1 cellular context compared by ENCODE assay signal in genomic region chr9:69379250-69379982, GRCh38.
TF ChIP-seq lines count a peak whose summit lies in the region.

No MANE protein-coding gene starts in this region.

TF ChIP-seq in HepG2, 621 proteins besides CTCF, POLR2A, EP300 and RAD21 (continued from another document):
- TF ChIP-seq TEF (CRISPR knock-in tag; IDR thresholded peaks at IDR 0.05), result no peak
- TF ChIP-seq HNRNPLL (IDR thresholded peaks at IDR 0.05; ENCODE audit: low read depth, low read length, poor library complexity, severe bottlenecking), result no peak
- no peak for TF ChIP-seq THRA (CRISPR knock-in tag; IDR thresholded peaks at IDR 0.05; ENCODE audit: borderline replicate concordance)
- no peak for TF ChIP-seq ZKSCAN8 (CRISPR knock-in tag; IDR thresholded peaks at IDR 0.05; ENCODE audit: borderline replicate concordance)
- TF ChIP-seq TEAD2 (CRISPR knock-in tag; IDR thresholded peaks at IDR 0.05), result no peak
